8 cellular contexts compared by ENCODE assay signal in the genomic region with DNA sequence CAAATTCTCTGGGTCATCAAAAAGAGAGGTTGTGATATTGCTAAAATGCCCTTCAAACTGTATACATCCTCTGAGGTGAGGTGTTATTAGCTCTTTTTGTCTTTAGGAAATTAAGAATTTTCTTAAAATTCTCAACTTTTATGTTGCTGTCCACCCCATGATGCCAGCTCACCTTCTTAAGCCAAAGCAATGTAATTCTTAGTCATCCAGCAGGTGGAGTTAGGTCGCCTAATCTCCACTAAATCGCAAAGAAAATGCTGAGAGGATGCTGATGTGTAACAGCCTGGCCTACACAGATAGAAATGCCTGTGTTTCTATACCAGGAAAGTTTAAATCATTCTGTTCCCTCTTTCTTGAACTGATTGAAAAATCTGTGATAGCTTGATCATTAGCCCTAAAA.
A peak's percentile ranks its signal among the peaks of the same experiment; 100 is the strongest.
DNase-seq lines count a peak whose midpoint lies in the region; ATAC-seq and TF ChIP-seq lines count a peak whose summit lies in the region.

No MANE protein-coding gene starts in this region.

- peak; percentile 88 for ATAC-seq in GM19397 (IDR thresholded peaks at IDR 0.05; ENCODE audit: unreplicated experiment)
- ATAC-seq in HG03439 (IDR thresholded peaks at IDR 0.05; ENCODE audit: unreplicated experiment), result peak; percentile 80

- peak; percentile 54 for TF ChIP-seq CTCF in nephron progenitor cell (IDR thresholded peaks at IDR 0.05)

- no peak overlapping the region for H3K27ac Mint-ChIP-seq in nephron progenitor cell

- no peaks in the 10 kb centered on the region for H3K4me1 Mint-ChIP-seq in nephron progenitor cell

- H3K36me3 Mint-ChIP-seq in nephron progenitor cell (ENCODE audit: low read depth), result no peaks in the 10 kb centered on the region

- no peak overlapping the region for H3K4me3 Mint-ChIP-seq in nephron progenitor cell

- no peaks in the 10 kb centered on the region for H3K9me3 Mint-ChIP-seq in nephron progenitor cell

- no peaks in the 10 kb centered on the region for H3K27me3 Mint-ChIP-seq in nephron progenitor cell (ENCODE audit: low read depth, poor library complexity)

- DNase-seq in DMS153 treated with DMSO at 0.1 percent for 48 hours (lab: John Stamatoyannopoulos, UW; ENCODE audit: unreplicated experiment), result peak; percentile 48
- peak; percentile 62 to 88 for DNase-seq in NCI-H526 (lab: John Stamatoyannopoulos, UW)
- peak; percentile 30 for DNase-seq in dedifferentiated amniotic fluid mesenchymal stem cell (ENCODE audit: extremely low spot score)
- peak; percentile 8 for DNase-seq in nephron progenitor cell
- DNase-seq in DMS79 (lab: John Stamatoyannopoulos, UW), result no peak
- DNase-seq in activated CD4-positive, alpha-beta T cell treated with anti-CD3 and anti-CD28 coated beads for 1 hour, result no peak

Comparison
In these comparisons a context has a peak if more than half of its experiments do, and no peak if none do; other contexts are left out.
1. DNase-seq: peak in DMS153 treated with DMSO at 0.1 percent for 48 hours (single experiment), NCI-H526 (2 of 2), dedifferentiated amniotic fluid mesenchymal stem cell (single experiment) and nephron progenitor cell (single experiment); none in DMS79 (single experiment) and activated CD4-positive, alpha-beta T cell treated with anti-CD3 and anti-CD28 coated beads for 1 hour (single experiment).